In the genomic region with DNA sequence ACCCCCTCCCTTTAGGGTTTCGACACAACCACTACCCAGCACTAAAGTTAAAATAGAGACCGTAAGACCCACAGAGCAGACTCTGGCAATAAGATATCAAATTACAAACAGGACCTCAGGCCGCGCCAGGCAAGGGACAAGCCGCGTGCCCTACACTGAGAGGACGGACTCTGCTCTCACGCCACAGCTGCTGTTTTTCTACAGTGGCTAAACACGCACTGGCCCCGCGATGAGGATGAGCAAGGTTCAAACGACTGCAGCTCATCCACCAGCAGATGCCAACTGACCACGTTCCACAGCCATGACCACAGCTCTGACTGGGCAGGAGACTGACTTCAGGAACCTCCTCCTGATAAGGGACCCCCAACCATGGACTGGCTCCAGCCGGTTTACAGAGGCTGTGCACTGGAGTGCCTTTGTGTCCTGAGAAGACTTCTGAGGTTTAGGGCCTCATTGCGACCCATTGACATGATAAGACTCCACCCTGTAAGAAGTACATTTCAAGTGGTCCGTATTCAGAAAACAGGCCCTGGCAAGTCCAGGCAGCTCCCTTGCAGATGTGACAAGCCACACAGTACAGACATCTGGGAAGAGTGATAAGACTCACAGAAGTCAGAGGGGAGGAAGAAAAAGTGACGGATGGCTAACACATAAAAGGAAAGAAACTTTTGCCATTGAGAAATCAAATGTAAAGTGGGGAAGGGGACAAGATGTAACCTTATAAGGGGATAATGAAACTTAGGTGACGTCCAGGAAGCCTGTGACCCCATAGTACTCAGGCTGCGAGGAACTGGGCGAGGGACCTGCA, we compare ENCODE assay signal across 18 cellular contexts. TPM values are rescaled to one million over a fixed set of nuclear protein-coding genes. Genes with fewer than 3 reads are reported as not detected.
DNase-seq lines count a peak whose midpoint lies in the region; ATAC-seq, FAIRE-seq and TF ChIP-seq lines count a peak whose summit lies in the region.
"Had no signal": no experiment of that assay in that cellular context is flagged by ENCODE, and none has a peak within 500 bp of the region (broad histone marks: within the 10 kb centered on the region; RNA-seq: fewer than 3 reads in every experiment).

No MANE protein-coding gene starts in this region.

- no peaks in the 10 kb centered on the region for H3K79me2 ChIP-seq in astrocyte (ENCODE audit: insufficient read depth, low read length)

- H4K20me1 ChIP-seq in IMR-90 (ENCODE audit: insufficient read depth, low read length), result no peaks in the 10 kb centered on the region
- no peaks in the 10 kb centered on the region for H4K20me1 ChIP-seq in astrocyte (ENCODE audit: insufficient read depth, low read length)

- no peak overlapping the region for H4K91ac ChIP-seq in IMR-90 (ENCODE audit: insufficient read depth, low read depth, low read length)

- no peak overlapping the region for H3K4ac ChIP-seq in IMR-90 (ENCODE audit: low read depth, low read length)

- CTCF ChIA-PET in IMR-90 (lab: Yijun Ruan, JAX), result no interaction called here

- H3K27ac ChIP-seq in IMR-90 (ENCODE audit: insufficient read depth, low read length) (no peak overlapping the region), astrocyte (ENCODE audit: low read depth, low read length) (no peak overlapping the region), gastroesophageal sphincter (no peak overlapping the region)
- H3K27ac ChIP-seq: foreskin keratinocyte, transverse colon had no signal

- DNase-seq in NCI-H1417 (lab: John Stamatoyannopoulos, UW) (peak; percentile 59 to 87 (median 71)), NCI-H1417 treated with DMSO at 0.1 percent for 48 hours (lab: John Stamatoyannopoulos, UW) (no peak), IMR-90 (peak; percentile 12), astrocyte (ENCODE audit: low read depth) (no peak), mesothelial cell of epicardium (ENCODE audit: low spot score in 2 of 2, unreplicated experiment in 2 of 2) (peak in 1 of 2 experiments; percentile 29), NCI-H1092 treated with DMSO at 0.1 percent for 48 hours (lab: John Stamatoyannopoulos, UW) (no peak)
- DNase-seq: activated CD4-positive, alpha-beta memory T cell treated with anti-CD3 and anti-CD28 coated beads, Interleukin-2, amount 10 ng/mL, durations not matched to agents 7 days and 5 days; foreskin keratinocyte; HCEC 1CT; NCI-H1930; transverse colon had no signal

- TF ChIP-seq RAD21 in IMR-90 (IDR thresholded peaks at IDR 0.05; ENCODE audit: low read length), result no peak

- H3K27me3 Mint-ChIP-seq in astrocyte (ENCODE audit: low read depth, unreplicated experiment) (peaks cover 27% of the 10 kb centered on the region), mesothelial cell of epicardium (ENCODE audit: low read depth) (no peaks in the 10 kb centered on the region)

- in situ Hi-C loops in IMR-90 (cut with MboI; ENCODE audit: low sequenced_read_pairs), result no loop called here

- H3K23ac ChIP-seq in IMR-90 (ENCODE audit: low read depth, low read length), result no peak overlapping the region

- no peaks in the 10 kb centered on the region for H3K9me1 ChIP-seq in IMR-90 (ENCODE audit: insufficient read depth, low read length)

- TF ChIP-seq POLR2A in IMR-90 (IDR thresholded peaks at IDR 0.05; ENCODE audit: low read depth, low read length) (no peak), gastroesophageal sphincter (IDR thresholded peaks at IDR 0.05) (no peak)

- BruUV-seq in IMR-90 (replicated peaks; lab: Mats Ljungman, UMichigan), result no TSS peak

- dilution Hi-C loops in IMR-90 (cut with HindIII; ENCODE audit: low sequenced_read_pairs, unreplicated experiment), result no loop called here

- peaks cover 2% of the 10 kb centered on the region for H3K4me1 Mint-ChIP-seq in astrocyte (ENCODE audit: low read depth, unreplicated experiment)
- peaks cover 15% of the 10 kb centered on the region for H3K4me1 Mint-ChIP-seq in mesothelial cell of epicardium
- H3K4me1 Mint-ChIP-seq: activated CD4-positive, alpha-beta memory T cell treated with anti-CD3 and anti-CD28 coated beads, Interleukin-2, amount 10 ng/mL, durations not matched to agents 7 days and 5 days had no signal

- TF ChIP-seq CTCF in IMR-90 (conservative IDR thresholded peaks at IDR 0.05; ENCODE audit: low read depth, low read length) (no peak), astrocyte (IDR thresholded peaks at IDR 0.05; ENCODE audit: insufficient read depth, low read depth, low read length) (no peak), mesothelial cell of epicardium (IDR thresholded peaks at IDR 0.05; ENCODE audit: unreplicated experiment) (no peak), gastroesophageal sphincter (IDR thresholded peaks at IDR 0.05) (no peak)

- no peak overlapping the region for H3K4me2 ChIP-seq in IMR-90 (ENCODE audit: low read depth, low read length)
- H3K4me2 ChIP-seq in astrocyte (ENCODE audit: low read length), result no peak overlapping the region

- H3K27me3 ChIP-seq in IMR-90 (ENCODE audit: control insufficient read depth, insufficient read depth, low read length), result peaks cover 4% of the 10 kb centered on the region; the same call in 1 of the 2 replicates
- H3K27me3 ChIP-seq in astrocyte (ENCODE audit: insufficient read depth, low read length), result no peaks in the 10 kb centered on the region
- peaks cover 64% of the 10 kb centered on the region for H3K27me3 ChIP-seq in gastroesophageal sphincter
- H3K27me3 ChIP-seq: foreskin keratinocyte had no signal

- no peak overlapping the region for H4K5ac ChIP-seq in IMR-90 (ENCODE audit: low read depth, low read length)

- H4K8ac ChIP-seq in IMR-90 (ENCODE audit: low read depth in 2 of 2, low read length in 2 of 2), result no peak overlapping the region

- intact Hi-C loops in IMR-90 (cut with micrococcal nuclease), result no loop called here

- no peak overlapping the region for H3K4me3 ChIP-seq in IMR-90 (ENCODE audit: insufficient read depth, low read depth, low read length)
- H3K4me3 ChIP-seq in astrocyte (ENCODE audit: insufficient read depth, low read depth, low read length), result no peak overlapping the region
- H3K4me3 ChIP-seq in gastroesophageal sphincter, result no peak overlapping the region
- H3K4me3 ChIP-seq: transverse colon had no signal

- no peak overlapping the region for H2AK5ac ChIP-seq in IMR-90 (ENCODE audit: low read depth, low read length)

- H3K4me3 Mint-ChIP-seq in astrocyte (ENCODE audit: unreplicated experiment), result no peak overlapping the region
- H3K4me3 Mint-ChIP-seq in mesothelial cell of epicardium, result no peak overlapping the region
- H3K4me3 Mint-ChIP-seq: activated CD4-positive, alpha-beta memory T cell treated with anti-CD3 and anti-CD28 coated beads, Interleukin-2, amount 10 ng/mL, durations not matched to agents 7 days and 5 days; dendritic cell treated with granulocyte-macrophage colony-stimulating factor and Interleukin-4, amounts not matched to agents 40 ng/mL and 50 ng/mL, for 4 days had no signal

- peak; percentile 73 for ATAC-seq in IMR-90 (ENCODE audit: low read depth)
- ATAC-seq in gastroesophageal sphincter, result no peak
- ATAC-seq in HG03135 (IDR thresholded peaks at IDR 0.05; ENCODE audit: unreplicated experiment), result no peak
- ATAC-seq: foreskin keratinocyte had no signal

- no peak overlapping the region for H2BK20ac ChIP-seq in IMR-90 (ENCODE audit: low read depth, low read length)

- H2AFZ ChIP-seq in IMR-90 (replicated peaks; ENCODE audit: low read length, poor library complexity) (peak overlapping the region; percentile 8), astrocyte (ENCODE audit: low read depth, low read length) (no peak overlapping the region)

- H3K9me3 Mint-ChIP-seq in astrocyte (ENCODE audit: unreplicated experiment) (peaks cover 14% of the 10 kb centered on the region), mesothelial cell of epicardium (peaks cover 11% of the 10 kb centered on the region)
- H3K9me3 Mint-ChIP-seq: activated CD4-positive, alpha-beta memory T cell treated with anti-CD3 and anti-CD28 coated beads, Interleukin-2, amount 10 ng/mL, durations not matched to agents 7 days and 5 days; dendritic cell treated with granulocyte-macrophage colony-stimulating factor and Interleukin-4, amounts not matched to agents 40 ng/mL and 50 ng/mL, for 4 days had no signal

- H2BK15ac ChIP-seq in IMR-90 (ENCODE audit: low read depth, low read length), result no peak overlapping the region

- no peak overlapping the region for H3K14ac ChIP-seq in IMR-90 (replicated peaks; ENCODE audit: low read depth, low read length)

- H2AK9ac ChIP-seq in IMR-90 (replicated peaks; ENCODE audit: low read depth, low read length, poor library complexity), result no peak overlapping the region

- no peak overlapping the region for H3K56ac ChIP-seq in IMR-90 (ENCODE audit: extremely low read depth, insufficient read depth, low read length)

- no peak overlapping the region for H3K18ac ChIP-seq in IMR-90 (ENCODE audit: low read depth, low read length)

- peak overlapping the region; percentile 58 for H3K27ac Mint-ChIP-seq in astrocyte (ENCODE audit: unreplicated experiment)
- H3K27ac Mint-ChIP-seq in mesothelial cell of epicardium, result peak overlapping the region; percentile 86
- H3K27ac Mint-ChIP-seq: activated CD4-positive, alpha-beta memory T cell treated with anti-CD3 and anti-CD28 coated beads, Interleukin-2, amount 10 ng/mL, durations not matched to agents 7 days and 5 days; dendritic cell treated with granulocyte-macrophage colony-stimulating factor and Interleukin-4, amounts not matched to agents 40 ng/mL and 50 ng/mL, for 4 days had no signal

- H3K36me3 ChIP-seq in IMR-90 (ENCODE audit: control insufficient read depth, insufficient read depth, low read length), result no peaks in the 10 kb centered on the region
- no peaks in the 10 kb centered on the region for H3K36me3 ChIP-seq in astrocyte (ENCODE audit: insufficient read depth, low read length)
- no peaks in the 10 kb centered on the region for H3K36me3 ChIP-seq in gastroesophageal sphincter
- H3K36me3 ChIP-seq: transverse colon had no signal

- TF ChIP-seq EP300 in gastroesophageal sphincter (IDR thresholded peaks at IDR 0.05), result no peak

- H3K9ac ChIP-seq in IMR-90 (ENCODE audit: low read depth, low read length) (no peak overlapping the region), astrocyte (ENCODE audit: low read length) (no peak overlapping the region)

- H2BK120ac ChIP-seq in IMR-90 (ENCODE audit: low read depth, low read length), result no peak overlapping the region

- H3K79me1 ChIP-seq in IMR-90 (ENCODE audit: low read depth in 1 of 2, low read length in 2 of 2), result no peaks in the 10 kb centered on the region

- H3K36me3 Mint-ChIP-seq in astrocyte (ENCODE audit: low read depth, unreplicated experiment) (peaks cover 1% of the 10 kb centered on the region), mesothelial cell of epicardium (peaks cover 2% of the 10 kb centered on the region)

- H3K4me1 ChIP-seq in IMR-90 (ENCODE audit: control insufficient read depth, insufficient read depth, low read length) (no peaks in the 10 kb centered on the region), astrocyte (ENCODE audit: insufficient read depth, low read length) (no peaks in the 10 kb centered on the region), gastroesophageal sphincter (no peaks in the 10 kb centered on the region)
- H3K4me1 ChIP-seq: foreskin keratinocyte, transverse colon had no signal

- no peak for FAIRE-seq in astrocyte (lab: Jason Lieb, UNC)
- FAIRE-seq: A204.1, HTR-8/SVneo, keratinocyte had no signal

- no peak overlapping the region for H2BK5ac ChIP-seq in IMR-90 (ENCODE audit: low read depth, low read length, poor library complexity, severe bottlenecking)

- POLR2A ChIA-PET in IMR-90 (lab: Charles Lee; ENCODE audit: unreplicated experiment), result no interaction called here

- 78% methylated on average over 4 of the region's 20 CpGs; no CpG with 5 or more reads in 1 of the 2 experiments for WGBS in IMR-90 (ENCODE audit: extremely low coverage in 2 of 2, insufficient read length in 1 of 2), 2 experiments
- 56 to 79% methylated on average over 7 to 17 of the region's 20 CpGs for WGBS in gastroesophageal sphincter (ENCODE audit: low coverage in 1 of 2), 2 donors

- H3K9me3 ChIP-seq in IMR-90 (ENCODE audit: control insufficient read depth, insufficient read depth, low read length) (no peaks in the 10 kb centered on the region), astrocyte (ENCODE audit: insufficient read depth, low read depth, low read length) (peaks cover 7% of the 10 kb centered on the region), gastroesophageal sphincter (peaks cover 0 to 10% (median 0%) of the 10 kb centered on the region in 3 donors)

RNA-seq across cellular contexts. Expression of gene KRTAP10-6, which starts 1.5 kb away (rescaled TPM):
- total RNA-seq in IMR-90 (2012; rRNA removed), result not detected in 2 replicates
- not detected in 2 replicates for polyA plus RNA-seq in IMR-90 (2012; rRNA removed)
- polyA plus RNA-seq in IMR-90 (2012; cell fraction: cytosol; rRNA removed), result not detected in 2 replicates
- not detected in 2 replicates for polyA plus RNA-seq in IMR-90 (2012; cell fraction: nucleus; rRNA removed; ENCODE audit: low replicate concordance)
- total RNA-seq in astrocyte, result not detected in 2 replicates
- not detected in 3 replicates for total RNA-seq in mesothelial cell of epicardium
- total RNA-seq in gastroesophageal sphincter, result not detected
- total RNA-seq: activated CD4-positive, alpha-beta memory T cell treated with anti-CD3 and anti-CD28 coated beads, Interleukin-2, amount 10 ng/mL, durations not matched to agents 7 days and 5 days; foreskin keratinocyte; transverse colon had no signal
- polyA plus RNA-seq: foreskin keratinocyte, keratinocyte, neural cell had no signal

RNA-seq across cellular contexts. Expression of gene KRTAP10-7, which starts 6.6 kb away (rescaled TPM):
- total RNA-seq in IMR-90 (2012; rRNA removed) (not detected in 2 replicates), astrocyte (not detected in 2 replicates), mesothelial cell of epicardium (not detected in 3 replicates), gastroesophageal sphincter (not detected)
- not detected in 2 replicates for polyA plus RNA-seq in IMR-90 (2012; rRNA removed)
- not detected in 2 replicates for polyA plus RNA-seq in IMR-90 (2012; cell fraction: cytosol; rRNA removed)
- not detected in 2 replicates for polyA plus RNA-seq in IMR-90 (2012; cell fraction: nucleus; rRNA removed; ENCODE audit: low replicate concordance)
- total RNA-seq: activated CD4-positive, alpha-beta memory T cell treated with anti-CD3 and anti-CD28 coated beads, Interleukin-2, amount 10 ng/mL, durations not matched to agents 7 days and 5 days; foreskin keratinocyte; transverse colon had no signal
- polyA plus RNA-seq: foreskin keratinocyte, keratinocyte, neural cell had no signal

RNA-seq across cellular contexts. Expression of gene KRTAP10-5, which starts 13.4 kb away (rescaled TPM):
- total RNA-seq in IMR-90 (2012; rRNA removed) (not detected in 2 replicates), astrocyte (not detected in 2 replicates), mesothelial cell of epicardium (not detected in 3 replicates), gastroesophageal sphincter (not detected)
- not detected in 2 replicates for polyA plus RNA-seq in IMR-90 (2012; rRNA removed)
- polyA plus RNA-seq in IMR-90 (2012; cell fraction: cytosol; rRNA removed), result not detected in 2 replicates
- polyA plus RNA-seq in IMR-90 (2012; cell fraction: nucleus; rRNA removed; ENCODE audit: low replicate concordance), result not detected in 2 replicates
- total RNA-seq: activated CD4-positive, alpha-beta memory T cell treated with anti-CD3 and anti-CD28 coated beads, Interleukin-2, amount 10 ng/mL, durations not matched to agents 7 days and 5 days; foreskin keratinocyte; transverse colon had no signal
- polyA plus RNA-seq: foreskin keratinocyte, keratinocyte, neural cell had no signal

RNA-seq across cellular contexts. Expression of gene KRTAP10-8, which starts 18.1 kb away (rescaled TPM):
- not detected in 2 replicates for total RNA-seq in IMR-90 (2012; rRNA removed)
- not detected in 2 replicates for polyA plus RNA-seq in IMR-90 (2012; rRNA removed)
- polyA plus RNA-seq in IMR-90 (2012; cell fraction: cytosol; rRNA removed), result not detected in 2 replicates
- polyA plus RNA-seq in IMR-90 (2012; cell fraction: nucleus; rRNA removed; ENCODE audit: low replicate concordance), result not detected in 2 replicates
- total RNA-seq in astrocyte, result not detected in 2 replicates
- not detected in 3 replicates for total RNA-seq in mesothelial cell of epicardium
- not detected for total RNA-seq in gastroesophageal sphincter
- total RNA-seq: activated CD4-positive, alpha-beta memory T cell treated with anti-CD3 and anti-CD28 coated beads, Interleukin-2, amount 10 ng/mL, durations not matched to agents 7 days and 5 days; foreskin keratinocyte; transverse colon had no signal
- polyA plus RNA-seq: foreskin keratinocyte, keratinocyte, neural cell had no signal

RNA-seq across cellular contexts. Expression of gene KRTAP10-4, which starts 20.3 kb away (rescaled TPM):
- total RNA-seq in IMR-90 (2012; rRNA removed) (not detected in 2 replicates), astrocyte (not detected in 2 replicates), mesothelial cell of epicardium (not detected in 3 replicates), gastroesophageal sphincter (not detected)
- not detected in 2 replicates for polyA plus RNA-seq in IMR-90 (2012; rRNA removed)
- polyA plus RNA-seq in IMR-90 (2012; cell fraction: cytosol; rRNA removed), result not detected in 2 replicates
- not detected in 2 replicates for polyA plus RNA-seq in IMR-90 (2012; cell fraction: nucleus; rRNA removed; ENCODE audit: low replicate concordance)
- total RNA-seq: activated CD4-positive, alpha-beta memory T cell treated with anti-CD3 and anti-CD28 coated beads, Interleukin-2, amount 10 ng/mL, durations not matched to agents 7 days and 5 days; foreskin keratinocyte; transverse colon had no signal
- polyA plus RNA-seq: foreskin keratinocyte, keratinocyte, neural cell had no signal

Comparison
In these comparisons a context has a peak if more than half of its experiments do, and no peak if none do; other contexts are left out.
1. DNase-seq: peak in NCI-H1417 (3 of 3) and IMR-90 (single experiment); none in NCI-H1417 treated with DMSO at 0.1 percent for 48 hours (single experiment), astrocyte (single experiment) and NCI-H1092 treated with DMSO at 0.1 percent for 48 hours (single experiment).